8 cellular contexts compared by ENCODE assay signal in genomic region chr2:26577442-26578433, GRCh38.
A peak's percentile ranks its signal among the peaks of the same experiment; 100 is the strongest.
DNase-seq lines count a peak whose midpoint lies in the region; ATAC-seq, FAIRE-seq and TF ChIP-seq lines count a peak whose summit lies in the region.

No MANE protein-coding gene starts in this region.

- no peaks in the 10 kb centered on the region for H3K79me2 ChIP-seq in HepG2 (ENCODE audit: insufficient read depth, low read length)

- intact Hi-C loops in HepG2 (cut with micrococcal nuclease; ENCODE audit: unreplicated experiment): loop anchor here (1.0 to 10.0 kb wide), 2 partner anchors 56 to 83 kb away; no protein-coding TSS in a partner anchor

- peak; percentile 94 for FAIRE-seq in HepG2 (lab: Jason Lieb, UNC)

- no peaks in the 10 kb centered on the region for H3K9me3 ChIP-seq in HepG2 (ENCODE audit: low read length)

- WGBS in HepG2 (ENCODE audit: low lambda C conversion rate): 26% methylated on average over 27 of the region's 27 CpGs

- no peak for TF ChIP-seq POLR2A in HepG2 (IDR thresholded peaks at IDR 0.05; ENCODE audit: insufficient read depth in 1 of 2, low read depth in 2 of 2, low read length in 2 of 2)

- no peak overlapping the region for H3K4me2 ChIP-seq in HepG2 (ENCODE audit: low read depth, low read length)

- H4K20me1 ChIP-seq in HepG2 (ENCODE audit: insufficient read depth, low read length): peaks cover 9% of the 10 kb centered on the region

- peak; percentile 84 for ATAC-seq in HepG2
- ATAC-seq in HG03139 (IDR thresholded peaks at IDR 0.05; ENCODE audit: unreplicated experiment): no peak

- no TSS peak for BruUV-seq in HepG2 (replicated peaks; lab: Mats Ljungman, UMichigan)

- peak; percentile 94 for TF ChIP-seq CTCF in HepG2 (CRISPR knock-in tag; IDR thresholded peaks at IDR 0.05)

- no peak overlapping the region for H3K4me3 ChIP-seq in HepG2 (replicated peaks in 1 of 3; ENCODE audit: insufficient read depth in 1 of 3, low read depth in 2 of 3, low read length in 3 of 3)

- H2AFZ ChIP-seq in HepG2 (ENCODE audit: low read length): no peak overlapping the region

- H3K9ac ChIP-seq in HepG2 (ENCODE audit: insufficient read depth, low read depth, low read length): no peak overlapping the region

- CTCF ChIA-PET in HepG2 (lab: Yijun Ruan, JAX; ENCODE audit: low intra/inter-chr PET ratio, low total read pairs): interaction anchor here (0.9 to 2.2 kb wide), 6 partner anchors 15 to 169 kb away, joined by 3 to 12 read pairs (median 5); a partner anchor contains a TSS

- no peaks in the 10 kb centered on the region for H3K36me3 ChIP-seq in HepG2 (replicated peaks in 1 of 2; ENCODE audit: control insufficient read depth in 1 of 2, insufficient read depth in 2 of 2, low read length in 2 of 2)

- in situ Hi-C loops in HepG2 (cut with HindIII; ENCODE audit: extremely low pct_ligation_motif_present, low pct_unique_long_range_greater_than_20kb): loop anchor here (5.0 kb wide), 1 partner anchor 55 kb away; no protein-coding TSS in a partner anchor

- no peaks in the 10 kb centered on the region for H3K4me1 ChIP-seq in HepG2 (ENCODE audit: insufficient read depth, low read length)

- TF ChIP-seq RAD21 in HepG2 (CRISPR knock-in tag; IDR thresholded peaks at IDR 0.05): peak; percentile 88

- no peak overlapping the region for H3K27ac ChIP-seq in HepG2 (ENCODE audit: extremely low read length, insufficient read depth, low read length)

- TF ChIP-seq EP300 in HepG2 (IDR thresholded peaks at IDR 0.05; ENCODE audit: low read depth in 2 of 2, low read length in 2 of 2) (no peak), HepG2 (CRISPR knock-in tag; IDR thresholded peaks at IDR 0.05; ENCODE audit: borderline replicate concordance) (no peak)

- H3K27me3 ChIP-seq in HepG2 (ENCODE audit: control insufficient read depth in 1 of 2, insufficient read depth in 2 of 2, low read length in 2 of 2): peaks cover 32 to 91% of the 10 kb centered on the region in 2 experiments; a peak in 4 of 5 replicates

- POLR2A ChIA-PET in HepG2 (lab: Yijun Ruan, JAX): interaction anchor here (0.9 kb wide), 1 partner anchor 232 kb away, joined by 3 read pairs; the partner anchor contains the start of gene SELENOI

- DNase-seq in AG08395 (ENCODE audit: low spot score): peak; percentile 90
- peak; percentile 78 for DNase-seq in GM19238 (ENCODE audit: insufficient read length, low spot score)
- peak; percentile 81 for DNase-seq in NCI-H2227 (lab: John Stamatoyannopoulos, UW; ENCODE audit: unreplicated experiment)
- DNase-seq in activated CD4-positive, CD25-positive, alpha-beta regulatory T cell treated with anti-CD3 and anti-CD28 coated beads, Interleukin-2, amount 50 U/mL, for 72 hours: peak; percentile 74
- peak; percentile 84 for DNase-seq in cerebellum (ENCODE audit: low spot score)
- peak; percentile 35 for DNase-seq in HepG2 (ENCODE audit: low spot score)
- peak in 2 of 3 donors; percentile 24 to 62 for DNase-seq in stimulated activated CD4-positive, alpha-beta T cell treated with anti-CD3 and anti-CD28 coated beads, TNF-alpha, amount 100 ng/mL, for 1 hour (ENCODE audit: low read depth in 3 of 3, low spot score in 1 of 3)

TF ChIP-seq in HepG2, 621 proteins besides CTCF, POLR2A, EP300 and RAD21 (continues in another document):
- TF ChIP-seq MTF2 (CRISPR knock-in tag; IDR thresholded peaks at IDR 0.05; ENCODE audit: borderline replicate concordance) (peak; percentile 34; the same call in 1 of the 2 replicates), ZNF136 (CRISPR knock-in tag; IDR thresholded peaks at IDR 0.05; ENCODE audit: low read depth) (no peak), ZNF674 (CRISPR knock-in tag; IDR thresholded peaks at IDR 0.05; ENCODE audit: low read depth) (no peak), BHLHE40 (IDR thresholded peaks at IDR 0.05; ENCODE audit: low read length) (0 out of 2 replicates have a peak, but pooled peaks have one; percentile 14), ZNF296 (CRISPR knock-in tag; conservative IDR thresholded peaks at IDR 0.05) (no peak), ZNF687 (CRISPR knock-in tag; IDR thresholded peaks at IDR 0.05) (peak; percentile 9; the same call in 1 of the 2 replicates), GABPB1 (CRISPR knock-in tag; IDR thresholded peaks at IDR 0.05) (0 out of 2 replicates have a peak, but pooled peaks have one; percentile 17), ZNF333 (CRISPR knock-in tag; IDR thresholded peaks at IDR 0.05; ENCODE audit: borderline replicate concordance) (peak; percentile 35; the same call in 1 of the 2 replicates), SMAD3 (CRISPR knock-in tag; IDR thresholded peaks at IDR 0.05) (0 out of 2 replicates have a peak, but pooled peaks have one; percentile 57), MAFG (CRISPR knock-in tag; IDR thresholded peaks at IDR 0.05) (no peak), KDM2A (CRISPR knock-in tag; IDR thresholded peaks at IDR 0.05; ENCODE audit: borderline replicate concordance, low read depth) (peak; percentile 67; the same call in 1 of the 2 replicates), ZNF235 (CRISPR knock-in tag; IDR thresholded peaks at IDR 0.05; ENCODE audit: borderline replicate concordance) (no peak), TBL1XR1 (IDR thresholded peaks at IDR 0.05; ENCODE audit: borderline replicate concordance, low read length, partially characterized antibody) (no peak), ZNF746 (CRISPR knock-in tag; IDR thresholded peaks at IDR 0.05) (no peak), PHF8 (CRISPR knock-in tag; IDR thresholded peaks at IDR 0.05) (no peak), ZNF770 (CRISPR knock-in tag; IDR thresholded peaks at IDR 0.05) (no peak)
- TF ChIP-seq, protein P1, sequence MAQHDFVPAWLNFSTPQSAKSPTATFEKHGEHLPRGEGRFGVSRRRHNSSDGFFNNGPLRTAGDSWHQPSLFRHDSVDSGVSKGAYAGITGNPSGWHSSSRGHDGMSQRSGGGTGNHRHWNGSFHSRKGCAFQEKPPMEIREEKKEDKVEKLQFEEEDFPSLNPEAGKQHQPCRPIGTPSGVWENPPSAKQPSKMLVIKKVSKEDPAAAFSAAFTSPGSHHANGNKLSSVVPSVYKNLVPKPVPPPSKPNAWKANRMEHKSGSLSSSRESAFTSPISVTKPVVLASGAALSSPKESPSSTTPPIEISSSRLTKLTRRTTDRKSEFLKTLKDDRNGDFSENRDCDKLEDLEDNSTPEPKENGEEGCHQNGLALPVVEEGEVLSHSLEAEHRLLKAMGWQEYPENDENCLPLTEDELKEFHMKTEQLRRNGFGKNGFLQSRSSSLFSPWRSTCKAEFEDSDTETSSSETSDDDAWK (CRISPR knock-in tag; IDR thresholded peaks at IDR 0.05): no peak

Comparison
In these comparisons a context has a peak if more than half of its experiments do, and no peak if none do; other contexts are left out.
1. DNase-seq: peak in every context shown above with its lines; median percentile 90 in AG08395; 84 in cerebellum; 81 in NCI-H2227; 78 in GM19238; 74 in activated CD4-positive, CD25-positive, alpha-beta regulatory T cell treated with anti-CD3 and anti-CD28 coated beads, Interleukin-2, amount 50 U/mL, for 72 hours; 43 in stimulated activated CD4-positive, alpha-beta T cell treated with anti-CD3 and anti-CD28 coated beads, TNF-alpha, amount 100 ng/mL, for 1 hour; 35 in HepG2.